Comparison of ENCODE assay signal across 16 cellular contexts in genomic region chr2:134408386-134408785, GRCh38.
A peak's percentile ranks its signal among the peaks of the same experiment; 100 is the strongest.
DNase-seq lines count a peak whose midpoint lies in the region; ATAC-seq and TF ChIP-seq lines count a peak whose summit lies in the region.
"Had no signal": no experiment of that assay in that cellular context is flagged by ENCODE, and none has a peak within 500 bp of the region (broad histone marks: within the 10 kb centered on the region; RNA-seq: fewer than 3 reads in every experiment).

No MANE protein-coding gene starts in this region.

- H3K9me3 ChIP-seq in GM23248 (ENCODE audit: low read depth) = no peaks in the 10 kb centered on the region
- H3K9me3 ChIP-seq in RWPE2 (ENCODE audit: severe bottlenecking) = no peaks in the 10 kb centered on the region
- H3K9me3 ChIP-seq in effector memory CD4-positive, alpha-beta T cell (ENCODE audit: control insufficient read depth, low read length) = no peaks in the 10 kb centered on the region

- WGBS in GM23248 (ENCODE audit: low coverage in 1 of 2, low lambda C conversion rate in 2 of 2, missing lambda C conversion rate in 2 of 2), 2 experiments = 29 to 31% methylated on average over 3 of the region's 3 CpGs

- H3F3A ChIP-seq in GM23248 (ENCODE audit: insufficient read depth) = peaks cover 47% of the 10 kb centered on the region

- H3K27me3 ChIP-seq in GM23248 (replicated peaks; ENCODE audit: insufficient read depth) (no peaks in the 10 kb centered on the region), RWPE2 (ENCODE audit: insufficient read depth, poor library complexity, severe bottlenecking) (no peaks in the 10 kb centered on the region)
- H3K27me3 ChIP-seq in effector memory CD4-positive, alpha-beta T cell (replicated peaks; ENCODE audit: control insufficient read depth, insufficient read depth, low read length, poor library complexity, severe bottlenecking) = no peaks in the 10 kb centered on the region

- no peak for TF ChIP-seq CTCF in RWPE2 (IDR thresholded peaks at IDR 0.05; ENCODE audit: poor library complexity, severe bottlenecking)
- TF ChIP-seq CTCF in foreskin fibroblast (IDR thresholded peaks at IDR 0.05; ENCODE audit: low read depth, low read length) = no peak
- no peak for TF ChIP-seq CTCF in GM20000 (IDR thresholded peaks at IDR 0.05; ENCODE audit: extremely low read depth, missing control alignments)

- no peaks in the 10 kb centered on the region for H3K9me3 Mint-ChIP-seq in activated naive CD4-positive, alpha-beta T cell treated with anti-CD3 and anti-CD28 coated beads, Interleukin-2, amount 10 ng/mL, durations not matched to agents 7 days and 5 days
- H3K9me3 Mint-ChIP-seq: activated CD4-positive, alpha-beta memory T cell treated with anti-CD3 and anti-CD28 coated beads, Interleukin-2, amount 10 ng/mL, durations not matched to agents 7 days and 5 days had no signal

- H3K79me2 ChIP-seq in GM23248 (ENCODE audit: insufficient read depth) = no peaks in the 10 kb centered on the region

- H3K27ac Mint-ChIP-seq in activated naive CD4-positive, alpha-beta T cell treated with anti-CD3 and anti-CD28 coated beads, Interleukin-2, amount 10 ng/mL, durations not matched to agents 7 days and 5 days = no peak overlapping the region
- H3K27ac Mint-ChIP-seq: activated CD4-positive, alpha-beta memory T cell treated with anti-CD3 and anti-CD28 coated beads, Interleukin-2, amount 10 ng/mL, durations not matched to agents 7 days and 5 days had no signal

- H3K4me1 Mint-ChIP-seq in activated naive CD4-positive, alpha-beta T cell treated with anti-CD3 and anti-CD28 coated beads, Interleukin-2, amount 10 ng/mL, durations not matched to agents 7 days and 5 days = peaks cover 33% of the 10 kb centered on the region

- peaks cover 6% of the 10 kb centered on the region for H3K36me3 Mint-ChIP-seq in activated naive CD4-positive, alpha-beta T cell treated with anti-CD3 and anti-CD28 coated beads, Interleukin-2, amount 10 ng/mL, durations not matched to agents 7 days and 5 days

- no peak overlapping the region for H3K9ac ChIP-seq in GM23248

- DNase-seq in AG08395 (ENCODE audit: low spot score) (peak; percentile 31), GM23248 (peak; percentile 74), RWPE2 (ENCODE audit: low spot score) (no peak), foreskin fibroblast (peak; percentile 59 to 67), AML-193 (lab: John Stamatoyannopoulos, UW) (no peak), GM20000 (ENCODE audit: low spot score) (no peak)
- DNase-seq in effector memory CD4-positive, alpha-beta T cell = no peak
- no peak for DNase-seq in activated naive CD4-positive, alpha-beta T cell treated with anti-CD3 and anti-CD28 coated beads, Interleukin-2, amount 10 ng/mL, durations not matched to agents 7 days and 5 days
- DNase-seq: activated CD4-positive, alpha-beta memory T cell treated with anti-CD3 and anti-CD28 coated beads, Interleukin-2, amount 10 ng/mL, durations not matched to agents 7 days and 5 days; C1 segment of cervical spinal cord; GDM1; NCI-H1436 treated with DMSO at 0.1 percent for 48 hours; posterior cingulate gyrus; stimulated activated CD4-positive, alpha-beta T cell treated with anti-CD3 and anti-CD28 coated beads, Interleukin-15, amount 100 ng/mL, for 24 hours; T-helper 9 cell; trophoblast cell had no signal

- no peaks in the 10 kb centered on the region for H4K20me1 ChIP-seq in GM23248 (ENCODE audit: insufficient read depth)

- no peaks in the 10 kb centered on the region for H3K36me3 ChIP-seq in GM23248 (ENCODE audit: low read depth)
- H3K36me3 ChIP-seq in RWPE2 (ENCODE audit: low read depth) = no peaks in the 10 kb centered on the region; the same call in 1 of the 2 replicates
- peaks cover 18% of the 10 kb centered on the region for H3K36me3 ChIP-seq in effector memory CD4-positive, alpha-beta T cell (ENCODE audit: control insufficient read depth, insufficient read depth, low read length)

- H3K27me3 Mint-ChIP-seq in activated naive CD4-positive, alpha-beta T cell treated with anti-CD3 and anti-CD28 coated beads, Interleukin-2, amount 10 ng/mL, durations not matched to agents 7 days and 5 days = no peaks in the 10 kb centered on the region
- H3K27me3 Mint-ChIP-seq: activated CD4-positive, alpha-beta memory T cell treated with anti-CD3 and anti-CD28 coated beads, Interleukin-2, amount 10 ng/mL, durations not matched to agents 7 days and 5 days had no signal

- no peak overlapping the region for H3K4me3 ChIP-seq in GM23248
- no peak overlapping the region for H3K4me3 ChIP-seq in RWPE2 (ENCODE audit: severe bottlenecking)
- no peak overlapping the region for H3K4me3 ChIP-seq in foreskin fibroblast (ENCODE audit: low read depth in 1 of 2, low read length in 2 of 2)
- no peak overlapping the region for H3K4me3 ChIP-seq in effector memory CD4-positive, alpha-beta T cell (ENCODE audit: insufficient read depth, low read depth, low read length, poor library complexity, severe bottlenecking)

- CTCF ChIA-PET in activated naive CD4-positive, alpha-beta T cell treated with anti-CD3 and anti-CD28 coated beads, Interleukin-2, amount 10 ng/mL, durations not matched to agents 7 days and 5 days (lab: Charles Lee) = interaction anchor here (1.8 to 6.8 kb wide), 3 partner anchors 163 to 523 kb away, joined by 5 to 174 read pairs (median 62); no protein-coding TSS in a partner anchor

- in situ Hi-C loops in GM23248 (cut with MboI) = loop anchor here (25.0 kb wide), 1 partner anchor 521 kb away; no protein-coding TSS in a partner anchor

- no peak overlapping the region for H2AFZ ChIP-seq in GM23248

- H3K4me3 Mint-ChIP-seq in activated naive CD4-positive, alpha-beta T cell treated with anti-CD3 and anti-CD28 coated beads, Interleukin-2, amount 10 ng/mL, durations not matched to agents 7 days and 5 days = no peak overlapping the region
- H3K4me3 Mint-ChIP-seq: activated CD4-positive, alpha-beta memory T cell treated with anti-CD3 and anti-CD28 coated beads, Interleukin-2, amount 10 ng/mL, durations not matched to agents 7 days and 5 days had no signal

- no peak overlapping the region for H3K4me2 ChIP-seq in GM23248 (ENCODE audit: unreplicated experiment)

- H3K27ac ChIP-seq in GM23248 (peak overlapping the region; percentile 63), RWPE2 (ENCODE audit: poor library complexity, severe bottlenecking) (peak overlapping the region; percentile 95)
- no peak overlapping the region for H3K27ac ChIP-seq in effector memory CD4-positive, alpha-beta T cell (ENCODE audit: insufficient read depth, low read length, poor library complexity, severe bottlenecking)

- no peaks in the 10 kb centered on the region for H3K9me2 ChIP-seq in GM23248 (ENCODE audit: insufficient read depth)

- ATAC-seq in RWPE2 (ENCODE audit: low read depth) = no peak

- H3K4me1 ChIP-seq in GM23248 (ENCODE audit: insufficient read depth) = peaks cover 55% of the 10 kb centered on the region
- peaks cover 37% of the 10 kb centered on the region for H3K4me1 ChIP-seq in RWPE2 (ENCODE audit: insufficient read depth, poor library complexity, severe bottlenecking)
- peaks cover 38% of the 10 kb centered on the region for H3K4me1 ChIP-seq in effector memory CD4-positive, alpha-beta T cell (ENCODE audit: control insufficient read depth, insufficient read depth, low read length, poor library complexity, severe bottlenecking)

Comparison
In these comparisons a context has a peak if more than half of its experiments do, and no peak if none do; other contexts are left out.
1. DNase-seq: peak in AG08395 (single experiment), GM23248 (single experiment) and foreskin fibroblast (2 of 2); none in RWPE2 (single experiment), effector memory CD4-positive, alpha-beta T cell (0 of 3), activated naive CD4-positive, alpha-beta T cell treated with anti-CD3 and anti-CD28 coated beads, Interleukin-2, amount 10 ng/mL, durations not matched to agents 7 days and 5 days (single experiment), AML-193 (0 of 2) and GM20000 (single experiment).